In genomic region chr16:67245674-67246080, GRCh38 we compare ENCODE assay signal across 8 cellular contexts. TPM values are rescaled to one million over a fixed set of nuclear protein-coding genes. Genes with fewer than 3 reads are reported as not detected.
A peak's percentile ranks its signal among the peaks of the same experiment; 100 is the strongest.
DNase-seq lines count a peak whose midpoint lies in the region; ATAC-seq and TF ChIP-seq lines count a peak whose summit lies in the region.

No MANE protein-coding gene starts in this region.

- peaks cover 84% of the 10 kb centered on the region for H3K4me1 ChIP-seq in BLaER1
- H3K4me1 ChIP-seq in MM.1S (ENCODE audit: low read length): peaks cover 36% of the 10 kb centered on the region
- peaks cover 30% of the 10 kb centered on the region for H3K4me1 ChIP-seq in ectodermal cell (ENCODE audit: control insufficient read depth, insufficient read depth, low read length)

- peaks cover 52% of the 10 kb centered on the region for H4K20me1 ChIP-seq in BLaER1
- no peaks in the 10 kb centered on the region for H4K20me1 ChIP-seq in MM.1S (ENCODE audit: insufficient read depth, low read length)
- H4K20me1 ChIP-seq in neural cell (ENCODE audit: insufficient read depth): no peaks in the 10 kb centered on the region

- H3K9me3 ChIP-seq in BLaER1 (no peaks in the 10 kb centered on the region), MM.1S (replicated peaks; ENCODE audit: insufficient read depth, low read length) (no peaks in the 10 kb centered on the region), ectodermal cell (ENCODE audit: control insufficient read depth, low read length) (no peaks in the 10 kb centered on the region), neural cell (ENCODE audit: low read length) (no peaks in the 10 kb centered on the region)

- H2AFZ ChIP-seq in MM.1S (ENCODE audit: low read length) (peak overlapping the region; percentile 71; the same call in 1 of the 2 replicates), neural cell (ENCODE audit: low read depth, low read length) (no peak overlapping the region)

- H3K27me3 ChIP-seq in BLaER1 (peaks cover 26% of the 10 kb centered on the region), MM.1S (replicated peaks; ENCODE audit: insufficient read depth, low read length) (peaks cover 17% of the 10 kb centered on the region), ectodermal cell (ENCODE audit: control insufficient read depth, insufficient read depth, low read length, poor library complexity, severe bottlenecking) (peaks cover 37% of the 10 kb centered on the region), neural cell (ENCODE audit: insufficient read depth, low read depth, low read length) (peaks cover 49% of the 10 kb centered on the region)

- WGBS in ectodermal cell, 2 experiments: 26 to 28% methylated on average over 8 of the region's 8 CpGs

- TF ChIP-seq RAD21 in neural cell (conservative IDR thresholded peaks at IDR 0.05): no peak

- ATAC-seq in HG02678 (IDR thresholded peaks at IDR 0.05; ENCODE audit: unreplicated experiment): no peak

- H3K36me3 ChIP-seq in BLaER1 (peaks cover 14% of the 10 kb centered on the region), MM.1S (replicated peaks; ENCODE audit: insufficient read depth, low read length) (no peaks in the 10 kb centered on the region), ectodermal cell (ENCODE audit: control insufficient read depth, insufficient read depth, low read length) (no peaks in the 10 kb centered on the region), neural cell (ENCODE audit: insufficient read depth, low read length) (no peaks in the 10 kb centered on the region)

- peak overlapping the region; percentile 84 for H3K9ac ChIP-seq in BLaER1
- peak overlapping the region; percentile 80 for H3K9ac ChIP-seq in MM.1S (ENCODE audit: low read length)
- no peak overlapping the region for H3K9ac ChIP-seq in neural cell (ENCODE audit: low read length)

- peaks cover 44% of the 10 kb centered on the region for H3F3A ChIP-seq in MM.1S (ENCODE audit: insufficient read depth, low read length)
- H3F3A ChIP-seq in neural cell (ENCODE audit: insufficient read depth, low read length, poor library complexity, severe bottlenecking): no peaks in the 10 kb centered on the region

- H3K79me2 ChIP-seq in MM.1S (ENCODE audit: low read length) (peaks cover 48% of the 10 kb centered on the region), neural cell (replicated peaks; ENCODE audit: insufficient read depth, low read length) (no peaks in the 10 kb centered on the region)

- H3K27ac ChIP-seq in BLaER1: peak overlapping the region; percentile 84
- peak overlapping the region; percentile 85 for H3K27ac ChIP-seq in MM.1S (ENCODE audit: low read length)
- no peak overlapping the region for H3K27ac ChIP-seq in ectodermal cell (ENCODE audit: insufficient read depth, low read depth, low read length, poor library complexity, severe bottlenecking)
- no peak overlapping the region for H3K27ac ChIP-seq in neural cell (ENCODE audit: low read length)

- no peaks in the 10 kb centered on the region for H3K9me2 ChIP-seq in MM.1S (replicated peaks; ENCODE audit: insufficient read depth, low read length)
- H3K9me2 ChIP-seq in neural cell (ENCODE audit: insufficient read depth, low read length): no peaks in the 10 kb centered on the region

- H3K4me2 ChIP-seq in BLaER1: peak overlapping the region; percentile 100
- H3K4me2 ChIP-seq in MM.1S (ENCODE audit: low read depth, low read length): peak overlapping the region; percentile 79
- H3K4me2 ChIP-seq in neural cell (ENCODE audit: low read length): no peak overlapping the region

- no peak for TF ChIP-seq CTCF in MM.1S (IDR thresholded peaks at IDR 0.05; ENCODE audit: low read length)
- TF ChIP-seq CTCF in neural cell (IDR thresholded peaks at IDR 0.05; ENCODE audit: poor library complexity, severe bottlenecking): no peak

- TF ChIP-seq EP300 in neural cell (conservative IDR thresholded peaks at IDR 0.05; ENCODE audit: poor library complexity, severe bottlenecking): no peak

- no peak for DNase-seq in MM.1S
- DNase-seq in NCI-H1417 (lab: John Stamatoyannopoulos, UW): no peak
- no peak for DNase-seq in central memory CD4-positive, alpha-beta T cell
- no peak for DNase-seq in NCI-H2081 treated with DMSO at 0.1 percent for 48 hours (lab: John Stamatoyannopoulos, UW)

- H3K4me3 ChIP-seq in BLaER1 (peak overlapping the region; percentile 92), MM.1S (ENCODE audit: low read length) (peak overlapping the region; percentile 93), ectodermal cell (ENCODE audit: insufficient read depth, low read depth, low read length) (peak overlapping the region; percentile 63), neural cell (ENCODE audit: low read length) (peak overlapping the region; percentile 70)

TF ChIP-seq in neural cell, 6 proteins besides CTCF, POLR2A, EP300 and RAD21:
- TF ChIP-seq TAF1 (IDR thresholded peaks at IDR 0.05; ENCODE audit: low read depth): no peak
- TF ChIP-seq SMC3 (conservative IDR thresholded peaks at IDR 0.05; ENCODE audit: poor library complexity): no peak
- TF ChIP-seq REST (IDR thresholded peaks at IDR 0.05; ENCODE audit: borderline replicate concordance): no peak
- TF ChIP-seq POLR2AphosphoS5 (IDR thresholded peaks at IDR 0.05): no peak
- TF ChIP-seq EZH2 (IDR thresholded peaks at IDR 0.05; ENCODE audit: borderline replicate concordance, insufficient read depth, low read length, poor library complexity, severe bottlenecking): no peak
- no peak for TF ChIP-seq MXI1 (conservative IDR thresholded peaks at IDR 0.05; ENCODE audit: poor library complexity, severe bottlenecking)
TF ChIP-seq in neural cell: peak in this region for 0.

RNA-seq across cellular contexts. Expression of gene FHOD1, which starts 1.6 kb away (rescaled TPM):
- polyA plus RNA-seq in ectodermal cell (2013, experiment 1 of 4): 20.6 TPM
- 17.2 TPM for polyA plus RNA-seq in ectodermal cell (2013, experiment 2 of 4)
- 16.0 TPM for polyA plus RNA-seq in ectodermal cell (2013, experiment 3 of 4)
- 17.1 TPM for polyA plus RNA-seq in ectodermal cell (2013, experiment 4 of 4)
- 0.92 and 6.3 TPM in 2 replicates for polyA plus RNA-seq in neural cell
- polyA minus RNA-seq in neural cell: 2.1 and 2.2 TPM in 2 replicates

RNA-seq across cellular contexts. Expression of gene SLC9A5, which starts 3.1 kb away (rescaled TPM):
- polyA plus RNA-seq in ectodermal cell (2013, experiment 1 of 4): 3.1 TPM
- 3.3 TPM for polyA plus RNA-seq in ectodermal cell (2013, experiment 2 of 4)
- polyA plus RNA-seq in ectodermal cell (2013, experiment 3 of 4): 3.5 TPM
- polyA plus RNA-seq in ectodermal cell (2013, experiment 4 of 4): 3.8 TPM
- 1.6 and 1.8 TPM in 2 replicates for polyA plus RNA-seq in neural cell
- polyA minus RNA-seq in neural cell: 0.73 and 0.93 TPM in 2 replicates

RNA-seq across cellular contexts. Expression of gene TMEM208, which starts 18.7 kb away (rescaled TPM):
- 34.1 TPM for polyA plus RNA-seq in ectodermal cell (2013, experiment 1 of 4)
- 38.5 TPM for polyA plus RNA-seq in ectodermal cell (2013, experiment 2 of 4)
- 33.7 TPM for polyA plus RNA-seq in ectodermal cell (2013, experiment 3 of 4)
- polyA plus RNA-seq in ectodermal cell (2013, experiment 4 of 4): 34.7 TPM
- polyA plus RNA-seq in neural cell: 39.2 and 53.5 TPM in 2 replicates
- polyA minus RNA-seq in neural cell: 20.2 and 26.9 TPM in 2 replicates

RNA-seq across cellular contexts. Expression of gene PLEKHG4, which starts 33.7 kb away (rescaled TPM):
- polyA plus RNA-seq in ectodermal cell (2013, experiment 1 of 4): 6.3 TPM
- 10.4 TPM for polyA plus RNA-seq in ectodermal cell (2013, experiment 2 of 4)
- polyA plus RNA-seq in ectodermal cell (2013, experiment 3 of 4): 5.7 TPM
- polyA plus RNA-seq in ectodermal cell (2013, experiment 4 of 4): 9.2 TPM
- polyA plus RNA-seq in neural cell: 0.28 and 1.3 TPM in 2 replicates
- polyA minus RNA-seq in neural cell: not detected in 2 replicates

RNA-seq across cellular contexts. Expression of gene ELMO3, which starts 46.7 kb away (rescaled TPM):
- 2.4 TPM for polyA plus RNA-seq in ectodermal cell (2013, experiment 1 of 4)
- 1.5 TPM for polyA plus RNA-seq in ectodermal cell (2013, experiment 2 of 4)
- 1.7 TPM for polyA plus RNA-seq in ectodermal cell (2013, experiment 3 of 4)
- 2.3 TPM for polyA plus RNA-seq in ectodermal cell (2013, experiment 4 of 4)
- 2.2 and 3.5 TPM in 2 replicates for polyA plus RNA-seq in neural cell
- polyA minus RNA-seq in neural cell: 0.49 and 1.5 TPM in 2 replicates

Comparison
In these comparisons a context has a peak if more than half of its experiments do, and no peak if none do; other contexts are left out.
1. H3K27ac ChIP-seq: peak in BLaER1 (single experiment) and MM.1S (single experiment); none in ectodermal cell (single experiment) and neural cell (single experiment).
2. Peak in every context shown above with its lines, with median percentiles within 50 percentile points of each other: H3K4me3 ChIP-seq.